Comparison of ENCODE assay signal across 2 cellular contexts in the genomic region with DNA sequence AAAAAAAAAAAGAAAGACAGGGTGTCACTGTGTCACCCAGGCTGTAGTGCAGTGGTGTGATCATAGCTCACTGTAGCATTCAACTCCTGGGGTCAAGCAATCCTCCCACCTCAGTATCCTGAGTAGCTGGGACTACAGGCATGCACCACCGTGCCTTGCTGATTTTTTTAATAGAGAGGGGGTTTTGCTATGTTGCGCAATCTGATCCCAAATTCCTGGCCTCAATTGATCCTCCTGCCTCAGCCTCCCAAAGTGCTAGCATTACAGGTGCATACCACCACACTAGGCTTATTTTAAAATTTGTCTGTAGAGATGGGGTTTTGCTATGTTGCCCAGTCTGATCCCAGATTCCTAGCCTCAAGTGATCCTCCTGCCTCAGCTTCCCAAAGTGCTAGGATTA.
TF ChIP-seq lines count a peak whose summit lies in the region.

No MANE protein-coding gene starts in this region.

TF ChIP-seq in HepG2, 621 proteins besides CTCF, POLR2A, EP300 and RAD21:
- TF ChIP-seq, protein P1, sequence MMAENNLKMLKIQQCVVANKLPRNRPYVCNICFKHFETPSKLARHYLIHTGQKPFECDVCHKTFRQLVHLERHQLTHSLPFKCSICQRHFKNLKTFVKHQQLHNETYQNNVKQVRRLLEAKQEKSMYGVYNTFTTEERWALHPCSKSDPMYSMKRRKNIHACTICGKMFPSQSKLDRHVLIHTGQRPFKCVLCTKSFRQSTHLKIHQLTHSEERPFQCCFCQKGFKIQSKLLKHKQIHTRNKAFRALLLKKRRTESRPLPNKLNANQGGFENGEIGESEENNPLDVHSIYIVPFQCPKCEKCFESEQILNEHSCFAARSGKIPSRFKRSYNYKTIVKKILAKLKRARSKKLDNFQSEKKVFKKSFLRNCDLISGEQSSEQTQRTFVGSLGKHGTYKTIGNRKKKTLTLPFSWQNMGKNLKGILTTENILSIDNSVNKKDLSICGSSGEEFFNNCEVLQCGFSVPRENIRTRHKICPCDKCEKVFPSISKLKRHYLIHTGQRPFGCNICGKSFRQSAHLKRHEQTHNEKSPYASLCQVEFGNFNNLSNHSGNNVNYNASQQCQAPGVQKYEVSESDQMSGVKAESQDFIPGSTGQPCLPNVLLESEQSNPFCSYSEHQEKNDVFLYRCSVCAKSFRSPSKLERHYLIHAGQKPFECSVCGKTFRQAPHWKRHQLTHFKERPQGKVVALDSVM (CRISPR knock-in tag; IDR thresholded peaks at IDR 0.05): 0 out of 2 replicates have a peak, but pooled peaks have one; percentile 12
- TF ChIP-seq ZNF766 (CRISPR knock-in tag; IDR thresholded peaks at IDR 0.05; ENCODE audit: borderline replicate concordance): no peak
- TF ChIP-seq CEBPB (IDR thresholded peaks at IDR 0.05; ENCODE audit: borderline replicate concordance, low read depth, low read length): peak; percentile 75; the same call in 1 of the 2 replicates

TF ChIP-seq in K562, 482 proteins besides CTCF, POLR2A, EP300 and RAD21:
- TF ChIP-seq BRCA1 (IDR thresholded peaks at IDR 0.05): no peak
- no peak for TF ChIP-seq BRCA1 (CRISPR knock-in tag; IDR thresholded peaks at IDR 0.05)
- peak; percentile 84 for TF ChIP-seq CEBPB (tag; IDR thresholded peaks at IDR 0.05)
- TF ChIP-seq ZBED1 (IDR thresholded peaks at IDR 0.05): no peak
- TF ChIP-seq, protein P2, sequence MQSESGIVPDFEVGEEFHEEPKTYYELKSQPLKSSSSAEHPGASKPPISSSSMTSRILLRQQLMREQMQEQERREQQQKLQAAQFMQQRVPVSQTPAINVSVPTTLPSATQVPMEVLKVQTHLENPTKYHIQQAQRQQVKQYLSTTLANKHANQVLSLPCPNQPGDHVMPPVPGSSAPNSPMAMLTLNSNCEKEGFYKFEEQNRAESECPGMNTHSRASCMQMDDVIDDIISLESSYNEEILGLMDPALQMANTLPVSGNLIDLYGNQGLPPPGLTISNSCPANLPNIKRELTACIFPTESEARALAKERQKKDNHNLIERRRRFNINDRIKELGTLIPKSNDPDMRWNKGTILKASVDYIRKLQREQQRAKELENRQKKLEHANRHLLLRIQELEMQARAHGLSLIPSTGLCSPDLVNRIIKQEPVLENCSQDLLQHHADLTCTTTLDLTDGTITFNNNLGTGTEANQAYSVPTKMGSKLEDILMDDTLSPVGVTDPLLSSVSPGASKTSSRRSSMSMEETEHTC (IDR thresholded peaks at IDR 0.05): no peak
- TF ChIP-seq CEBPG (CRISPR knock-in tag; IDR thresholded peaks at IDR 0.05): peak; percentile 56; the same call in 1 of the 2 replicates
- TF ChIP-seq CEBPG (tag; conservative IDR thresholded peaks at IDR 0.05 in 1 of 2, IDR thresholded peaks at IDR 0.05 in 1 of 2): peak; percentile 25 to 92; a peak in 2 of 4 replicates
TF ChIP-seq in K562: peak in this region for 2.
